In genomic region chr4:2330119-2331042, GRCh38 we compare ENCODE assay signal across 10 cellular contexts.
A peak's percentile ranks its signal among the peaks of the same experiment; 100 is the strongest.
DNase-seq lines count a peak whose midpoint lies in the region; ATAC-seq and TF ChIP-seq lines count a peak whose summit lies in the region.
"Had no signal": no experiment of that assay in that cellular context is flagged by ENCODE, and none has a peak within 500 bp of the region (broad histone marks: within the 10 kb centered on the region; RNA-seq: fewer than 3 reads in every experiment).

No MANE protein-coding gene starts in this region.

- H3K9ac ChIP-seq in adipocyte (ENCODE audit: low read length) = no peak overlapping the region

- ATAC-seq in GM21825 (IDR thresholded peaks at IDR 0.05; ENCODE audit: unreplicated experiment) = no peak
- ATAC-seq: activated T-helper 17 cell treated with anti-CD3 and anti-CD28 coated beads, Interleukin-2, amount 50 U/mL, for 72 hours had no signal

- H3K27me3 ChIP-seq in adipocyte (replicated peaks; ENCODE audit: control insufficient read depth, insufficient read depth, low read length) = no peaks in the 10 kb centered on the region

- peaks cover 6% of the 10 kb centered on the region for H3K27me3 Mint-ChIP-seq in glutamatergic neuron (ENCODE audit: unreplicated experiment)
- H3K27me3 Mint-ChIP-seq: activated T-helper 17 cell treated with anti-CD3 and anti-CD28 coated beads, Interleukin-2, amount 50 U/mL, for 72 hours; CD4-positive, CD25-positive, alpha-beta regulatory T cell had no signal

- TF ChIP-seq CTCF in glutamatergic neuron (IDR thresholded peaks at IDR 0.05; ENCODE audit: partially characterized antibody, unreplicated experiment) = no peak

- peaks cover 20% of the 10 kb centered on the region for H3K9me3 ChIP-seq in adipocyte (ENCODE audit: control insufficient read depth, low read length)

- no peak overlapping the region for H3K4me3 Mint-ChIP-seq in glutamatergic neuron (ENCODE audit: unreplicated experiment)
- H3K4me3 Mint-ChIP-seq: activated T-helper 17 cell treated with anti-CD3 and anti-CD28 coated beads, Interleukin-2, amount 50 U/mL, for 72 hours had no signal

- H3K4me1 ChIP-seq in adipocyte (ENCODE audit: control insufficient read depth, insufficient read depth, low read length) = peaks cover 8% of the 10 kb centered on the region

- DNase-seq in AG08396 (ENCODE audit: low spot score) = peak; percentile 88
- peak; percentile 94 for DNase-seq in HT1080 (ENCODE audit: low read depth)
- peak; percentile 92 for DNase-seq in adipocyte (ENCODE audit: low read depth)
- DNase-seq in glomerular visceral epithelial cell (ENCODE audit: extremely low spot score) = peak; percentile 80
- DNase-seq in glutamatergic neuron = no peak
- DNase-seq in stimulated activated CD4-positive, alpha-beta T cell treated with anti-CD3 and anti-CD28 coated beads, Interleukin-12 subunit alpha, Interleukin-12 subunit beta, amount 100 ng/mL, for 4 hours = no peak
- DNase-seq in activated CD8-positive, alpha-beta memory T cell treated with anti-CD3 and anti-CD28 coated beads for 24 hours = no peak
- DNase-seq: CD4-positive, CD25-positive, alpha-beta regulatory T cell had no signal

- H3K36me3 ChIP-seq in adipocyte (ENCODE audit: control insufficient read depth, insufficient read depth, low read length, severe bottlenecking) = no peaks in the 10 kb centered on the region

- no peak overlapping the region for H3K27ac Mint-ChIP-seq in glutamatergic neuron (ENCODE audit: unreplicated experiment)
- H3K27ac Mint-ChIP-seq: activated T-helper 17 cell treated with anti-CD3 and anti-CD28 coated beads, Interleukin-2, amount 50 U/mL, for 72 hours; CD4-positive, CD25-positive, alpha-beta regulatory T cell had no signal

- no peaks in the 10 kb centered on the region for H3K4me1 Mint-ChIP-seq in glutamatergic neuron (ENCODE audit: low read depth, unreplicated experiment)
- H3K4me1 Mint-ChIP-seq: activated T-helper 17 cell treated with anti-CD3 and anti-CD28 coated beads, Interleukin-2, amount 50 U/mL, for 72 hours had no signal

- H3K36me3 Mint-ChIP-seq in glutamatergic neuron (ENCODE audit: unreplicated experiment) = peaks cover 16% of the 10 kb centered on the region

- no peak overlapping the region for H3K4me3 ChIP-seq in adipocyte (ENCODE audit: low read length)

- H3K9me3 Mint-ChIP-seq in glutamatergic neuron (ENCODE audit: unreplicated experiment) = peaks cover 3% of the 10 kb centered on the region

Comparison
In these comparisons a context has a peak if more than half of its experiments do, and no peak if none do; other contexts are left out.
1. DNase-seq: peak in AG08396 (single experiment), HT1080 (single experiment), adipocyte (single experiment) and glomerular visceral epithelial cell (single experiment); none in glutamatergic neuron (single experiment), stimulated activated CD4-positive, alpha-beta T cell treated with anti-CD3 and anti-CD28 coated beads, Interleukin-12 subunit alpha, Interleukin-12 subunit beta, amount 100 ng/mL, for 4 hours (single experiment) and activated CD8-positive, alpha-beta memory T cell treated with anti-CD3 and anti-CD28 coated beads for 24 hours (single experiment).